In the genomic region with DNA sequence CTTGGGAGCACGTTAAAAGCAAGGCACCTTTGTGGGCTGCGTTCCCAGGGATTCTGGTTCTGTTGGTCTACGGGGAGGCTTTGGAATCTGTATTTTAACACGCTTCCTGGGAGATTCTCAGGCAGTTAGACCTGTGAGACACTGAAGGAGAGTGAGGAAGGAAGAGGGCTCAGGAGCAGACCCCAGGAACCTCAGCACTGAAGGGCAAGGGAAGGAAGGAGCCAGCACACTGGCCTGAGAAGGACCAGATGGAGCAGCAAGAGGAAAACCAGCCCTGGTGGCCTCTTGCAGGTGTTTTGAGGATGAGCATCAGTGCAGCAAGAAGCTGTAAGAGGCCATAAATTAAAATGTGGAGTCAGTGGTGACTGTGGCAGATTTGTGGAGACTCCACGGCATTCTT, we compare ENCODE assay signal across 1 cellular context.
TF ChIP-seq lines count a peak whose summit lies in the region.

No MANE protein-coding gene starts in this region.

TF ChIP-seq in H1, 55 proteins besides CTCF, POLR2A, EP300 and RAD21 (continued from another document):
- TF ChIP-seq, protein P1, sequence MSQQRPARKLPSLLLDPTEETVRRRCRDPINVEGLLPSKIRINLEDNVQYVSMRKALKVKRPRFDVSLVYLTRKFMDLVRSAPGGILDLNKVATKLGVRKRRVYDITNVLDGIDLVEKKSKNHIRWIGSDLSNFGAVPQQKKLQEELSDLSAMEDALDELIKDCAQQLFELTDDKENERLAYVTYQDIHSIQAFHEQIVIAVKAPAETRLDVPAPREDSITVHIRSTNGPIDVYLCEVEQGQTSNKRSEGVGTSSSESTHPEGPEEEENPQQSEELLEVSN (IDR thresholded peaks at IDR 0.05) = no peak
- TF ChIP-seq YY1 (IDR thresholded peaks at IDR 0.05; ENCODE audit: low read depth, low read length) (no peak), BRCA1 (IDR thresholded peaks at IDR 0.05; ENCODE audit: low read depth, low read length) (no peak), JUN (IDR thresholded peaks at IDR 0.05; ENCODE audit: low read depth, low read length) (no peak), SAP30 (IDR thresholded peaks at IDR 0.05; ENCODE audit: insufficient read depth, insufficient replicate concordance, low read length) (no peak), GTF2F1 (IDR thresholded peaks at IDR 0.05; ENCODE audit: borderline replicate concordance, low read depth, low read length) (no peak), TBP (IDR thresholded peaks at IDR 0.05; ENCODE audit: low read depth, low read length) (no peak), KDM5A (IDR thresholded peaks at IDR 0.05; ENCODE audit: low read length) (no peak), SUZ12 (IDR thresholded peaks at IDR 0.05; ENCODE audit: low read length) (no peak), PHF8 (conservative IDR thresholded peaks at IDR 0.05; ENCODE audit: low read depth, low read length) (no peak), SIRT6 (IDR thresholded peaks at IDR 0.05; ENCODE audit: low read length) (no peak), CHD1 (IDR thresholded peaks at IDR 0.05; ENCODE audit: low read depth, low read length) (no peak), CBX8 (IDR thresholded peaks at IDR 0.05; ENCODE audit: borderline replicate concordance, low read depth, low read length) (no peak), GABPA (IDR thresholded peaks at IDR 0.05; ENCODE audit: borderline replicate concordance, insufficient read depth, low read length) (no peak)
- TF ChIP-seq, protein P2, sequence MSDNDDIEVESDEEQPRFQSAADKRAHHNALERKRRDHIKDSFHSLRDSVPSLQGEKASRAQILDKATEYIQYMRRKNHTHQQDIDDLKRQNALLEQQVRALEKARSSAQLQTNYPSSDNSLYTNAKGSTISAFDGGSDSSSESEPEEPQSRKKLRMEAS (IDR thresholded peaks at IDR 0.05) = no peak
